ENCODE assay signal across 31 cellular contexts in the genomic region with DNA sequence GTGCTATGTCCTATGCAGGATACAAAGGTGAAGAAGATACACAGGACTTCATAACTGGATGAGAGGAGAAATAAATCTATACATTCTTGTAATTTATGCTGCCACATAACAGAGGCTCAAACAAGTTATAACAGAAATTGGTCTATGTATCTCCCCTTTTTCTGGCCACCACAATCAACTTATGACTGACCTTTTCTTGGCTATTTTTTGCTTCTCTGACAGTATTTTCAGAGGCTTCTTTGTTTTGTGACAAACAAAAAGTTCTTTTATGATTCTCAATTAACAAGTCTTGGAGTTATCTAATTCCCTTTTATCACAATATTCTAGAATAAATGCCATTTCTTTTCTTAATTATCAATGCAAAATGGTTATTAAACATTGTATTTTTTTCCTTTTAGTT.
"Had no signal": no experiment of that assay in that cellular context is flagged by ENCODE, and none has a peak within 500 bp of the region (broad histone marks: within the 10 kb centered on the region; RNA-seq: fewer than 3 reads in every experiment).

No MANE protein-coding gene starts in this region.

- DNase-seq: activated B cell treated with CpG ODN at 0.5 μM for 24 hours; activated CD4-positive, alpha-beta memory T cell treated with anti-CD3 and anti-CD28 coated beads for 36 hours; activated CD4-positive, alpha-beta T cell treated with anti-CD3 and anti-CD28 coated beads for 48 hours; activated CD4-positive, alpha-beta T cell treated with anti-CD3 and anti-CD28 coated beads, Interleukin-2, amount 50 U/mL, for 1 hour; activated CD8-positive, alpha-beta memory T cell treated with anti-CD3 and anti-CD28 coated beads, Interleukin-2, amount 10 ng/mL, durations not matched to agents 7 days and 5 days; activated CD8-positive, alpha-beta memory T cell treated with anti-CD3 and anti-CD28 coated beads, Interleukin-2, amount 50 U/mL, for 4 hours; activated CD8-positive, alpha-beta T cell treated with anti-CD3 and anti-CD28 coated beads, Interleukin-2, amount 10 ng/mL, durations not matched to agents 7 days and 5 days; activated effector memory CD4-positive, alpha-beta T cell treated with anti-CD3 and anti-CD28 coated beads, Interleukin-2, amount 50 U/mL, for 16 hours; activated naive CD4-positive, alpha-beta T cell treated with anti-CD3 and anti-CD28 coated beads for 36 hours; activated naive CD8-positive, alpha-beta T cell treated with anti-CD3 and anti-CD28 coated beads for 36 hours; activated naive CD8-positive, alpha-beta T cell treated with anti-CD3 and anti-CD28 coated beads, Interleukin-2, amount 50 U/mL, for 24 hours; activated T-cell treated with anti-CD3 and anti-CD28 coated beads, Interleukin-2, amount 50 U/mL, for 1 hour; activated T-cell treated with anti-CD3 and anti-CD28 coated beads, Interleukin-2, amount 50 U/mL, for 48 hours; adrenal gland; amygdala; aorta; body of pancreas; caudate nucleus; cortex of kidney; dermis blood vessel endothelial cell; effector CD4-positive, alpha-beta T cell; effector memory CD8-positive, alpha-beta T cell; erythroblast; foreskin keratinocyte; glutamatergic neuron; heart left ventricle; SW 1271; T-cell; T-helper 9 cell; WERI-Rb-1 had no signal

- ATAC-seq: activated CD4-positive, CD25-positive, alpha-beta regulatory T cell treated with anti-CD3 and anti-CD28 coated beads, Interleukin-2, amount 50 U/mL, for 24 hours; activated CD8-positive, alpha-beta memory T cell treated with anti-CD3 and anti-CD28 coated beads, Interleukin-2, amount 10 ng/mL, durations not matched to agents 7 days and 5 days; activated CD8-positive, alpha-beta T cell treated with anti-CD3 and anti-CD28 coated beads, Interleukin-2, amount 10 ng/mL, durations not matched to agents 7 days and 5 days; activated naive CD8-positive, alpha-beta T cell treated with anti-CD3 and anti-CD28 coated beads, Interleukin-2, amount 50 U/mL, for 24 hours; body of pancreas; effector memory CD8-positive, alpha-beta T cell; foreskin keratinocyte; heart left ventricle; T-cell had no signal
